ENCODE assay signal across 1 cellular context in the genomic region with DNA sequence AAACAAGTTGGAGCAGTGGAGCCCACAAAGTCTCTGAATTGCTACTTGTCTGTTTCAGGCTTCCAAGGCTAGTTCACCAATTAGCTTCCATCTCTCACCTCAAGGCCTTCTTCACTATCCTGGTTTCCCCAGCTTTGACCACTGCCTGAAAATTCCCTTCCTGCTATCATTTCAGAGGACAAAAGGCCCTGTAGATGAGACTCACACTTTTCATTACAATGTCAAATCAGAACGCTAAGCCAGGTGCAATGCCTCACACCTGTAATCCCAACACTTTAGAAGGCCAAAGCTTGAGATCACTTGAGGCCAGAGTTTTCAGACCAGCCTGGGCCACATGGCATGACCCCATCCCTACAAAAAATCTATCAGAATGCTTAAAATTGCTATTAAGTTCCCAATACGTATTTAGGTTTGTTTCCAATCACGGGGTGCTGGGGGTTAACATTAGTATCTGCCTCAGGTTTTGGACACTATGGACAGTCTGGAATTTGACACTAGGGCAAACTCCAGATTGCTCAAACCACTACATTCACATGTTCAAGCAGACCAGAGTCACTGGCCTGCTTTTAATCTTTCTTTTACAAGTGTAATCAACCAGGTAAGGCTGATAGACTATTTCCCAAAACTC.
TF ChIP-seq lines count a peak whose summit lies in the region.

No MANE protein-coding gene starts in this region.

TF ChIP-seq in GM23338, 12 proteins besides CTCF, POLR2A, EP300 and RAD21 (continued from another document):
- TF ChIP-seq EZH2phosphoT487 (IDR thresholded peaks at IDR 0.05; ENCODE audit: unreplicated experiment): no peak
- TF ChIP-seq, protein P1, sequence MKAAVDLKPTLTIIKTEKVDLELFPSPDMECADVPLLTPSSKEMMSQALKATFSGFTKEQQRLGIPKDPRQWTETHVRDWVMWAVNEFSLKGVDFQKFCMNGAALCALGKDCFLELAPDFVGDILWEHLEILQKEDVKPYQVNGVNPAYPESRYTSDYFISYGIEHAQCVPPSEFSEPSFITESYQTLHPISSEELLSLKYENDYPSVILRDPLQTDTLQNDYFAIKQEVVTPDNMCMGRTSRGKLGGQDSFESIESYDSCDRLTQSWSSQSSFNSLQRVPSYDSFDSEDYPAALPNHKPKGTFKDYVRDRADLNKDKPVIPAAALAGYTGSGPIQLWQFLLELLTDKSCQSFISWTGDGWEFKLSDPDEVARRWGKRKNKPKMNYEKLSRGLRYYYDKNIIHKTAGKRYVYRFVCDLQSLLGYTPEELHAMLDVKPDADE (IDR thresholded peaks at IDR 0.05): no peak
- TF ChIP-seq, protein P2, sequence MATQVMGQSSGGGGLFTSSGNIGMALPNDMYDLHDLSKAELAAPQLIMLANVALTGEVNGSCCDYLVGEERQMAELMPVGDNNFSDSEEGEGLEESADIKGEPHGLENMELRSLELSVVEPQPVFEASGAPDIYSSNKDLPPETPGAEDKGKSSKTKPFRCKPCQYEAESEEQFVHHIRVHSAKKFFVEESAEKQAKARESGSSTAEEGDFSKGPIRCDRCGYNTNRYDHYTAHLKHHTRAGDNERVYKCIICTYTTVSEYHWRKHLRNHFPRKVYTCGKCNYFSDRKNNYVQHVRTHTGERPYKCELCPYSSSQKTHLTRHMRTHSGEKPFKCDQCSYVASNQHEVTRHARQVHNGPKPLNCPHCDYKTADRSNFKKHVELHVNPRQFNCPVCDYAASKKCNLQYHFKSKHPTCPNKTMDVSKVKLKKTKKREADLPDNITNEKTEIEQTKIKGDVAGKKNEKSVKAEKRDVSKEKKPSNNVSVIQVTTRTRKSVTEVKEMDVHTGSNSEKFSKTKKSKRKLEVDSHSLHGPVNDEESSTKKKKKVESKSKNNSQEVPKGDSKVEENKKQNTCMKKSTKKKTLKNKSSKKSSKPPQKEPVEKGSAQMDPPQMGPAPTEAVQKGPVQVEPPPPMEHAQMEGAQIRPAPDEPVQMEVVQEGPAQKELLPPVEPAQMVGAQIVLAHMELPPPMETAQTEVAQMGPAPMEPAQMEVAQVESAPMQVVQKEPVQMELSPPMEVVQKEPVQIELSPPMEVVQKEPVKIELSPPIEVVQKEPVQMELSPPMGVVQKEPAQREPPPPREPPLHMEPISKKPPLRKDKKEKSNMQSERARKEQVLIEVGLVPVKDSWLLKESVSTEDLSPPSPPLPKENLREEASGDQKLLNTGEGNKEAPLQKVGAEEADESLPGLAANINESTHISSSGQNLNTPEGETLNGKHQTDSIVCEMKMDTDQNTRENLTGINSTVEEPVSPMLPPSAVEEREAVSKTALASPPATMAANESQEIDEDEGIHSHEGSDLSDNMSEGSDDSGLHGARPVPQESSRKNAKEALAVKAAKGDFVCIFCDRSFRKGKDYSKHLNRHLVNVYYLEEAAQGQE (IDR thresholded peaks at IDR 0.05; ENCODE audit: unreplicated experiment): no peak
- no peak for TF ChIP-seq ZNF331 (CRISPR knock-in tag; IDR thresholded peaks at IDR 0.05; ENCODE audit: low read depth)
- TF ChIP-seq STAT1 (IDR thresholded peaks at IDR 0.05; ENCODE audit: unreplicated experiment): no peak
- TF ChIP-seq JUNB (IDR thresholded peaks at IDR 0.05; ENCODE audit: unreplicated experiment): no peak
- TF ChIP-seq EZH2 (IDR thresholded peaks at IDR 0.05; ENCODE audit: low read depth, unreplicated experiment): no peak
- no peak for TF ChIP-seq CREB1 (CRISPR knock-in tag; IDR thresholded peaks at IDR 0.05; ENCODE audit: low read depth)
- TF ChIP-seq NANOG (IDR thresholded peaks at IDR 0.05; ENCODE audit: borderline replicate concordance): no peak
- TF ChIP-seq, protein P3, sequence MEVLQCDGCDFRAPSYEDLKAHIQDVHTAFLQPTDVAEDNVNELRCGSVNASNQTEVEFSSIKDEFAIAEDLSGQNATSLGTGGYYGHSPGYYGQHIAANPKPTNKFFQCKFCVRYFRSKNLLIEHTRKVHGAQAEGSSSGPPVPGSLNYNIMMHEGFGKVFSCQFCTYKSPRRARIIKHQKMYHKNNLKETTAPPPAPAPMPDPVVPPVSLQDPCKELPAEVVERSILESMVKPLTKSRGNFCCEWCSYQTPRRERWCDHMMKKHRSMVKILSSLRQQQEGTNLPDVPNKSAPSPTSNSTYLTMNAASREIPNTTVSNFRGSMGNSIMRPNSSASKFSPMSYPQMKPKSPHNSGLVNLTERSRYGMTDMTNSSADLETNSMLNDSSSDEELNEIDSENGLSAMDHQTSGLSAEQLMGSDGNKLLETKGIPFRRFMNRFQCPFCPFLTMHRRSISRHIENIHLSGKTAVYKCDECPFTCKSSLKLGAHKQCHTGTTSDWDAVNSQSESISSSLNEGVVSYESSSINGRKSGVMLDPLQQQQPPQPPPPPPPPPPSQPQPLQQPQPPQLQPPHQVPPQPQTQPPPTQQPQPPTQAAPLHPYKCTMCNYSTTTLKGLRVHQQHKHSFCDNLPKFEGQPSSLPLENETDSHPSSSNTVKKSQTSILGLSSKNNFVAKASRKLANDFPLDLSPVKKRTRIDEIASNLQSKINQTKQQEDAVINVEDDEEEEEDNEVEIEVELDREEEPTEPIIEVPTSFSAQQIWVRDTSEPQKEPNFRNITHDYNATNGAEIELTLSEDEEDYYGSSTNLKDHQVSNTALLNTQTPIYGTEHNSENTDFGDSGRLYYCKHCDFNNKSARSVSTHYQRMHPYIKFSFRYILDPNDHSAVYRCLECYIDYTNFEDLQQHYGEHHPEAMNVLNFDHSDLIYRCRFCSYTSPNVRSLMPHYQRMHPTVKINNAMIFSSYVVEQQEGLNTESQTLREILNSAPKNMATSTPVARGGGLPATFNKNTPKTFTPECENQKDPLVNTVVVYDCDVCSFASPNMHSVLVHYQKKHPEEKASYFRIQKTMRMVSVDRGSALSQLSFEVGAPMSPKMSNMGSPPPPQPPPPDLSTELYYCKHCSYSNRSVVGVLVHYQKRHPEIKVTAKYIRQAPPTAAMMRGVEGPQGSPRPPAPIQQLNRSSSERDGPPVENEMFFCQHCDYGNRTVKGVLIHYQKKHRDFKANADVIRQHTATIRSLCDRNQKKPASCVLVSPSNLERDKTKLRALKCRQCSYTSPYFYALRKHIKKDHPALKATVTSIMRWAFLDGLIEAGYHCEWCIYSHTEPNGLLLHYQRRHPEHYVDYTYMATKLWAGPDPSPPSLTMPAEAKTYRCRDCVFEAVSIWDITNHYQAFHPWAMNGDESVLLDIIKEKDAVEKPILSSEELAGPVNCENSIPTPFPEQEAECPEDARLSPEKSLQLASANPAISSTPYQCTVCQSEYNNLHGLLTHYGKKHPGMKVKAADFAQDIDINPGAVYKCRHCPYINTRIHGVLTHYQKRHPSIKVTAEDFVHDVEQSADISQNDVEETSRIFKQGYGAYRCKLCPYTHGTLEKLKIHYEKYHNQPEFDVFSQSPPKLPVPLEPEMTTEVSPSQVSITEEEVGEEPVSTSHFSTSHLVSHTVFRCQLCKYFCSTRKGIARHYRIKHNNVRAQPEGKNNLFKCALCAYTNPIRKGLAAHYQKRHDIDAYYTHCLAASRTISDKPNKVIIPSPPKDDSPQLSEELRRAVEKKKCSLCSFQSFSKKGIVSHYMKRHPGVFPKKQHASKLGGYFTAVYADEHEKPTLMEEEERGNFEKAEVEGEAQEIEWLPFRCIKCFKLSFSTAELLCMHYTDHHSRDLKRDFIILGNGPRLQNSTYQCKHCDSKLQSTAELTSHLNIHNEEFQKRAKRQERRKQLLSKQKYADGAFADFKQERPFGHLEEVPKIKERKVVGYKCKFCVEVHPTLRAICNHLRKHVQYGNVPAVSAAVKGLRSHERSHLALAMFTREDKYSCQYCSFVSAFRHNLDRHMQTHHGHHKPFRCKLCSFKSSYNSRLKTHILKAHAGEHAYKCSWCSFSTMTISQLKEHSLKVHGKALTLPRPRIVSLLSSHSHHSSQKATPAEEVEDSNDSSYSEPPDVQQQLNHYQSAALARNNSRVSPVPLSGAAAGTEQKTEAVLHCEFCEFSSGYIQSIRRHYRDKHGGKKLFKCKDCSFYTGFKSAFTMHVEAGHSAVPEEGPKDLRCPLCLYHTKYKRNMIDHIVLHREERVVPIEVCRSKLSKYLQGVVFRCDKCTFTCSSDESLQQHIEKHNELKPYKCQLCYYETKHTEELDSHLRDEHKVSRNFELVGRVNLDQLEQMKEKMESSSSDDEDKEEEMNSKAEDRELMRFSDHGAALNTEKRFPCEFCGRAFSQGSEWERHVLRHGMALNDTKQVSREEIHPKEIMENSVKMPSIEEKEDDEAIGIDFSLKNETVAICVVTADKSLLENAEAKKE (CRISPR knock-in tag; IDR thresholded peaks at IDR 0.05): no peak
